Comparison of ENCODE assay signal across 7 cellular contexts in genomic region chr2:43774617-43775016, GRCh38. TPM values are rescaled to one million over a fixed set of nuclear protein-coding genes. Genes with fewer than 3 reads are reported as not detected.
DNase-seq lines count a peak whose midpoint lies in the region; ATAC-seq and TF ChIP-seq lines count a peak whose summit lies in the region.

No MANE protein-coding gene starts in this region.

- no peak overlapping the region for H3K27ac Mint-ChIP-seq in activated CD4-positive, alpha-beta memory T cell treated with anti-CD3 and anti-CD28 coated beads for 36 hours

- H3K27me3 ChIP-seq in spleen (replicated peaks in 1 of 7), result peaks cover 0 to 2% (median 0%) of the 10 kb centered on the region in 7 donors

- H3K4me1 ChIP-seq in spleen, result peaks cover 0 to 20% (median 11%) of the 10 kb centered on the region in 6 donors

- CTCF ChIA-PET in activated CD4-positive, alpha-beta memory T cell treated with anti-CD3 and anti-CD28 coated beads for 36 hours (lab: Charles Lee), result interaction anchor here (1.0 to 1.7 kb wide), 3 partner anchors 12 to 163 kb away, joined by 3 to 6 read pairs (median 4); no protein-coding TSS in a partner anchor

- H3K9me3 ChIP-seq in spleen, result no peaks in the 10 kb centered on the region

- TF ChIP-seq CTCF in spleen (IDR thresholded peaks at IDR 0.05 in 8 of 11, conservative IDR thresholded peaks at IDR 0.05 in 3 of 11), result no peak

- H3K27ac ChIP-seq in spleen, result peak overlapping the region in 7 of 8 donors; percentile 65 to 89 (median 79)

- POLR2A ChIA-PET in activated CD4-positive, alpha-beta memory T cell treated with anti-CD3 and anti-CD28 coated beads for 36 hours (lab: Charles Lee), result interaction anchor here (0.8 kb wide), 1 partner anchor 10 kb away, joined by 3 read pairs; no protein-coding TSS in a partner anchor

- H3K4me3 ChIP-seq in iPS-11a (ENCODE audit: low read depth, low read length), result peak overlapping the region; percentile 79
- H3K4me3 ChIP-seq in spleen, result peak overlapping the region; percentile 56 to 94 (median 86)

- H3K36me3 ChIP-seq in spleen, result peaks cover 0 to 19% (median 4%) of the 10 kb centered on the region in 6 donors

- no peak for ATAC-seq in HG03175 (IDR thresholded peaks at IDR 0.05; ENCODE audit: unreplicated experiment)
- ATAC-seq in GM18873 (IDR thresholded peaks at IDR 0.05; ENCODE audit: low FRiP score, unreplicated experiment), result no peak
- no peak for ATAC-seq in HG02970 (IDR thresholded peaks at IDR 0.05; ENCODE audit: low FRiP score, unreplicated experiment)

- DNase-seq in HT-29 (ENCODE audit: low spot score) (peak; percentile 30), spleen (no peak)
- DNase-seq in activated CD4-positive, alpha-beta memory T cell treated with anti-CD3 and anti-CD28 coated beads for 36 hours, result no peak

- no peaks in the 10 kb centered on the region for H3K9me3 Mint-ChIP-seq in activated CD4-positive, alpha-beta memory T cell treated with anti-CD3 and anti-CD28 coated beads for 36 hours

- peaks cover 25% of the 10 kb centered on the region for H3K4me1 Mint-ChIP-seq in activated CD4-positive, alpha-beta memory T cell treated with anti-CD3 and anti-CD28 coated beads for 36 hours (ENCODE audit: low read depth)

- no peaks in the 10 kb centered on the region for H3K27me3 Mint-ChIP-seq in activated CD4-positive, alpha-beta memory T cell treated with anti-CD3 and anti-CD28 coated beads for 36 hours

- 18 to 34% (median 32%) methylated on average over 7 of the region's 7 CpGs for WGBS in spleen, 5 donors

- peak overlapping the region; percentile 95 for H3K4me3 Mint-ChIP-seq in activated CD4-positive, alpha-beta memory T cell treated with anti-CD3 and anti-CD28 coated beads for 36 hours

- intact Hi-C loops in activated CD4-positive, alpha-beta memory T cell treated with anti-CD3 and anti-CD28 coated beads for 36 hours (cut with micrococcal nuclease), result loop anchor here (10.0 kb wide), 2 partner anchors 140 to 1060 kb away; partner anchors contain the start of gene PLEKHH2
- intact Hi-C loops in spleen (cut with DNase I; ENCODE audit: low total_unique reads), result no loop called here

- H3K36me3 Mint-ChIP-seq in activated CD4-positive, alpha-beta memory T cell treated with anti-CD3 and anti-CD28 coated beads for 36 hours, result peaks cover 3% of the 10 kb centered on the region

- no peak for TF ChIP-seq POLR2A in spleen (IDR thresholded peaks at IDR 0.05)

RNA-seq across cellular contexts. Expression of gene DYNC2LI1, which starts 0.8 kb away (rescaled TPM):
- total RNA-seq in HT-29 (2014; rRNA removed; shearing (Covaris generic)), result 6.5 and 9.7 TPM in 2 replicates
- total RNA-seq in activated CD4-positive, alpha-beta memory T cell treated with anti-CD3 and anti-CD28 coated beads for 36 hours, result 10 to 100 TPM; 17.7 to 18.7 TPM
- total RNA-seq in spleen, result 10 to 100 TPM in 6 of 7 donors, 1 to 10 TPM in 1; 8.5 to 32.4 (median 21.6) TPM
- polyA plus RNA-seq in spleen, result 10 to 100 TPM in 2 of 3 donors, 1 to 10 TPM in 1; 9.6 to 13.4 (median 11.4) TPM
